11 cellular contexts compared by ENCODE assay signal in genomic region chr1:187244623-187245022, GRCh38.
A peak's percentile ranks its signal among the peaks of the same experiment; 100 is the strongest.
DNase-seq lines count a peak whose midpoint lies in the region; ATAC-seq and TF ChIP-seq lines count a peak whose summit lies in the region.
"Had no signal": no experiment of that assay in that cellular context is flagged by ENCODE, and none has a peak within 500 bp of the region (broad histone marks: within the 10 kb centered on the region; RNA-seq: fewer than 3 reads in every experiment).

No MANE protein-coding gene starts in this region.

- H3K9me3 ChIP-seq in SK-N-MC (ENCODE audit: low read depth, low read length): no peaks in the 10 kb centered on the region; the same call in 1 of the 2 replicates

- H3K27ac ChIP-seq in SK-N-MC: peak overlapping the region; percentile 11; the same call in 1 of the 2 replicates
- H3K27ac ChIP-seq: BLaER1 had no signal

- DNase-seq in DMS79 treated with DMSO at 0.1 percent for 48 hours (lab: John Stamatoyannopoulos, UW) (peak; percentile 44), NCI-H128 (lab: John Stamatoyannopoulos, UW; ENCODE audit: unreplicated experiment) (peak; percentile 48), SK-N-MC (ENCODE audit: low read depth, low spot score) (peak; percentile 18), kidney tubule cell (ENCODE audit: low spot score) (peak; percentile 72), left ventricle myocardium superior (no peak), GM10266 (ENCODE audit: extremely low spot score) (no peak)
- DNase-seq: T-helper 9 cell had no signal

- no peak for TF ChIP-seq CTCF in GM10266 (IDR thresholded peaks at IDR 0.05; ENCODE audit: control insufficient read depth, insufficient read depth, low read depth, missing control alignments)

- ATAC-seq in GM21526 (IDR thresholded peaks at IDR 0.05; ENCODE audit: low FRiP score, unreplicated experiment): no peak
- no peak for ATAC-seq in left ventricle myocardium superior
- ATAC-seq in HG03095 (IDR thresholded peaks at IDR 0.05; ENCODE audit: unreplicated experiment): no peak
- ATAC-seq: stimulated activated memory B cell treated with anti-CD40 and anti-IgM and Interleukin-4, amounts not matched to agents 10 μg/mL and 1 μg/mL and 100 μg/mL, for 72 hours had no signal

- H3K36me3 ChIP-seq in SK-N-MC (ENCODE audit: insufficient read depth, low read length): no peaks in the 10 kb centered on the region
- H3K36me3 ChIP-seq: BLaER1 had no signal

- H3K4me3 ChIP-seq in SK-N-MC: peak overlapping the region; percentile 26; the same call in 1 of the 2 replicates
- H3K4me3 ChIP-seq: BLaER1 had no signal

- H3K9ac ChIP-seq in SK-N-MC (ENCODE audit: insufficient read length): no peak overlapping the region
- H3K9ac ChIP-seq: BLaER1 had no signal

- intact Hi-C loops in left ventricle myocardium superior (cut with micrococcal nuclease): no loop called here

Comparison
In these comparisons a context has a peak if more than half of its experiments do, and no peak if none do; other contexts are left out.
1. DNase-seq: peak in DMS79 treated with DMSO at 0.1 percent for 48 hours (single experiment), NCI-H128 (single experiment), SK-N-MC (single experiment) and kidney tubule cell (single experiment); none in left ventricle myocardium superior (single experiment) and GM10266 (single experiment).